In genomic region chr12:46246021-46246700, GRCh38 we compare ENCODE assay signal across 24 cellular contexts. TPM values are rescaled to one million over a fixed set of nuclear protein-coding genes. Genes with fewer than 3 reads are reported as not detected.
A peak's percentile ranks its signal among the peaks of the same experiment; 100 is the strongest.
DNase-seq lines count a peak whose midpoint lies in the region; ATAC-seq and TF ChIP-seq lines count a peak whose summit lies in the region.
"Had no signal": no experiment of that assay in that cellular context is flagged by ENCODE, and none has a peak within 500 bp of the region (broad histone marks: within the 10 kb centered on the region; RNA-seq: fewer than 3 reads in every experiment).

No MANE protein-coding gene starts in this region.

- H4K91ac ChIP-seq in H9 (ENCODE audit: insufficient read length, low read depth, low read length): no peak overlapping the region

- TF ChIP-seq CTCF in H9 (conservative IDR thresholded peaks at IDR 0.05): 0 out of 3 replicates have a peak, but pooled peaks have one; percentile 11

- H3K4me3 Mint-ChIP-seq in activated T-cell treated with anti-CD3 and anti-CD28 coated beads, Interleukin-2, amount 50 U/mL, for 4 hours: no peak overlapping the region
- H3K4me3 Mint-ChIP-seq in H9: no peak overlapping the region
- H3K4me3 Mint-ChIP-seq in activated naive CD8-positive, alpha-beta T cell: peak overlapping the region; percentile 74
- peak overlapping the region in 9 of 10 donors; percentile 33 to 73 (median 65) for H3K4me3 Mint-ChIP-seq in naive thymus-derived CD4-positive, alpha-beta T cell
- H3K4me3 Mint-ChIP-seq: CD14-positive monocyte; dendritic cell treated with granulocyte-macrophage colony-stimulating factor and Interleukin-4, amounts not matched to agents 40 ng/mL and 50 ng/mL, for 4 days; HFFc6; stimulated activated memory B cell treated with anti-CD40 and anti-IgM and Interleukin-4, amounts not matched to agents 10 μg/mL and 1 μg/mL and 100 μg/mL, for 72 hours had no signal

- H3K79me1 ChIP-seq in H9 (ENCODE audit: insufficient read depth, low read depth, low read length, poor library complexity, severe bottlenecking): peaks cover 12% of the 10 kb centered on the region

- H3K9ac ChIP-seq in H9 (ENCODE audit: extremely low read depth, insufficient read length, low read length): no peak overlapping the region

- no peaks in the 10 kb centered on the region for H3K23me2 ChIP-seq in H9 (ENCODE audit: insufficient read length, low read depth, low read length, poor library complexity, severe bottlenecking)

- H3K9me3 Mint-ChIP-seq in activated T-cell treated with anti-CD3 and anti-CD28 coated beads, Interleukin-2, amount 50 U/mL, for 4 hours: peaks cover 20% of the 10 kb centered on the region
- peaks cover 28 to 48% of the 10 kb centered on the region in 2 experiments for H3K9me3 Mint-ChIP-seq in H9
- no peaks in the 10 kb centered on the region for H3K9me3 Mint-ChIP-seq in activated naive CD8-positive, alpha-beta T cell (ENCODE audit: low read depth)
- H3K9me3 Mint-ChIP-seq in naive thymus-derived CD4-positive, alpha-beta T cell: peaks cover 11 to 58% (median 31%) of the 10 kb centered on the region in 11 donors

- H3K56ac ChIP-seq in H9 (ENCODE audit: insufficient read length, low read depth, low read length): no peak overlapping the region

- no peak for DNase-seq in activated T-cell treated with anti-CD3 and anti-CD28 coated beads, Interleukin-2, amount 50 U/mL, for 4 hours
- DNase-seq in activated T-cell treated with anti-CD3 and anti-CD28 coated beads for 4 hours (no peak), H9 (no peak), RPMI8226 (no peak), substantia nigra (lab: John Stamatoyannopoulos, UW) (no peak)
- DNase-seq in naive thymus-derived CD4-positive, alpha-beta T cell: peak in 4 of 9 donors; percentile 13 to 43 (median 22)
- DNase-seq: DMS79 treated with DMSO at 0.1 percent for 48 hours; HFFc6; left cardiac atrium; midbrain; NCI-H1105 treated with DMSO at 0.1 percent for 48 hours; NCI-H2171; NCI-H774; PC-9; retina; stimulated activated CD4-positive, alpha-beta T cell treated with anti-CD3 and anti-CD28 coated beads, Interleukin-12 subunit alpha, Interleukin-12 subunit beta, amount 100 ng/mL, for 4 hours; upper lobe of left lung had no signal

- no peak overlapping the region for H3K23ac ChIP-seq in H9 (ENCODE audit: insufficient read length, low read depth, low read length)

- no peak overlapping the region for H3T11ph ChIP-seq in H9 (ENCODE audit: low read length)

- H2BK20ac ChIP-seq in H9 (ENCODE audit: low read depth, low read length, poor library complexity, severe bottlenecking): no peak overlapping the region

- no peak overlapping the region for H2BK5ac ChIP-seq in H9 (ENCODE audit: insufficient read length, low read length)

- no peak overlapping the region for H3K4me3 ChIP-seq in naive thymus-derived CD4-positive, alpha-beta T cell (ENCODE audit: low read length)
- H3K4me3 ChIP-seq: breast epithelium, PC-9, upper lobe of left lung had no signal

- POLR2A ChIA-PET in naive thymus-derived CD4-positive, alpha-beta T cell (lab: Charles Lee): interaction anchor here (0.6 to 1.3 kb wide), 10 partner anchors 8 to 130 kb away, joined by 3 to 8 read pairs (median 4); no protein-coding TSS in a partner anchor

- no peaks in the 10 kb centered on the region for H3K27me3 ChIP-seq in H9 (ENCODE audit: insufficient read depth, low read length)
- no peaks in the 10 kb centered on the region for H3K27me3 ChIP-seq in naive thymus-derived CD4-positive, alpha-beta T cell (ENCODE audit: control insufficient read depth in 2 of 2, insufficient read depth in 2 of 2, low read length in 2 of 2)
- H3K27me3 ChIP-seq: breast epithelium, upper lobe of left lung had no signal

- peaks cover 89% of the 10 kb centered on the region for H3K4me1 Mint-ChIP-seq in activated T-cell treated with anti-CD3 and anti-CD28 coated beads, Interleukin-2, amount 50 U/mL, for 4 hours (ENCODE audit: low read depth)
- peaks cover 31 to 45% of the 10 kb centered on the region in 2 experiments for H3K4me1 Mint-ChIP-seq in H9
- H3K4me1 Mint-ChIP-seq in activated naive CD8-positive, alpha-beta T cell (ENCODE audit: low read depth): peaks cover 94% of the 10 kb centered on the region
- H3K4me1 Mint-ChIP-seq in naive thymus-derived CD4-positive, alpha-beta T cell: peaks cover 65 to 100% (median 92%) of the 10 kb centered on the region in 7 donors

- H3K14ac ChIP-seq in H9 (ENCODE audit: insufficient read depth, low read length): no peak overlapping the region

- H2BK12ac ChIP-seq in H9 (ENCODE audit: insufficient read length, low read depth, low read length): no peak overlapping the region

- no peak overlapping the region for H4K8ac ChIP-seq in H9 (replicated peaks; ENCODE audit: insufficient read length, low read depth, low read length)

- H3K18ac ChIP-seq in H9 (ENCODE audit: insufficient read length, low read depth, low read length): no peak overlapping the region

- no peak overlapping the region for H2BK15ac ChIP-seq in H9 (ENCODE audit: low read depth, low read length)

- no peak overlapping the region for H4K5ac ChIP-seq in H9 (ENCODE audit: insufficient read length, low read depth, low read length)

- peak; percentile 20 to 53 for ATAC-seq in activated T-cell treated with anti-CD3 and anti-CD28 coated beads, Interleukin-2, amount 50 U/mL, for 4 hours
- peak; percentile 32 for ATAC-seq in naive thymus-derived CD4-positive, alpha-beta T cell
- ATAC-seq in HG02588 (IDR thresholded peaks at IDR 0.05; ENCODE audit: unreplicated experiment): no peak
- ATAC-seq: esophagus mucosa; left cardiac atrium; stimulated activated memory B cell treated with anti-CD40 and anti-IgM and Interleukin-4, amounts not matched to agents 10 μg/mL and 1 μg/mL and 100 μg/mL, for 72 hours had no signal

- H3K4ac ChIP-seq in H9 (ENCODE audit: low read depth, low read length): no peak overlapping the region

- peaks cover 78% of the 10 kb centered on the region for H3K36me3 Mint-ChIP-seq in activated T-cell treated with anti-CD3 and anti-CD28 coated beads, Interleukin-2, amount 50 U/mL, for 4 hours (ENCODE audit: insufficient read depth)
- H3K36me3 Mint-ChIP-seq in H9 (ENCODE audit: insufficient read depth in 1 of 3, low read depth in 3 of 3): peaks cover 80 to 82% (median 80%) of the 10 kb centered on the region in 3 experiments
- H3K36me3 Mint-ChIP-seq in activated naive CD8-positive, alpha-beta T cell: peaks cover 64% of the 10 kb centered on the region
- peaks cover 27 to 86% (median 83%) of the 10 kb centered on the region in 5 donors for H3K36me3 Mint-ChIP-seq in naive thymus-derived CD4-positive, alpha-beta T cell

- CTCF ChIA-PET in naive thymus-derived CD4-positive, alpha-beta T cell (lab: Charles Lee): interaction anchor here (0.6 kb wide), 1 partner anchor 340 kb away, joined by 3 read pairs; no protein-coding TSS in a partner anchor

- no CpG with 5 or more reads among the region's 15 CpGs for WGBS in H9 (ENCODE audit: extremely low coverage, insufficient read length, low lambda C conversion rate)

- H2AK5ac ChIP-seq in H9 (ENCODE audit: insufficient read length, low read length): no peak overlapping the region

- intact Hi-C loops in naive thymus-derived CD4-positive, alpha-beta T cell (cut with micrococcal nuclease): no loop called here

- H3K27me3 Mint-ChIP-seq in activated T-cell treated with anti-CD3 and anti-CD28 coated beads, Interleukin-2, amount 50 U/mL, for 4 hours (ENCODE audit: low read depth): no peaks in the 10 kb centered on the region
- no peaks in the 10 kb centered on the region for H3K27me3 Mint-ChIP-seq in H9 (ENCODE audit: low read depth)
- H3K27me3 Mint-ChIP-seq in activated naive CD8-positive, alpha-beta T cell: no peaks in the 10 kb centered on the region
- H3K27me3 Mint-ChIP-seq in naive thymus-derived CD4-positive, alpha-beta T cell: no peaks in the 10 kb centered on the region
- H3K27me3 Mint-ChIP-seq: dendritic cell treated with granulocyte-macrophage colony-stimulating factor and Interleukin-4, amounts not matched to agents 40 ng/mL and 50 ng/mL, for 4 days; stimulated activated memory B cell treated with anti-CD40 and anti-IgM and Interleukin-4, amounts not matched to agents 10 μg/mL and 1 μg/mL and 100 μg/mL, for 72 hours had no signal

- no peaks in the 10 kb centered on the region for H4K20me1 ChIP-seq in H9 (ENCODE audit: control insufficient read depth, insufficient read depth, insufficient read length)

- no peaks in the 10 kb centered on the region for H3K9me3 ChIP-seq in H9 (ENCODE audit: control insufficient read depth, low read depth, low read length)
- peaks cover 0 to 4% (median 0%) of the 10 kb centered on the region in 3 experiments for H3K9me3 ChIP-seq in naive thymus-derived CD4-positive, alpha-beta T cell (ENCODE audit: control insufficient read depth in 2 of 3, low read length in 3 of 3)
- H3K9me3 ChIP-seq: breast epithelium, upper lobe of left lung had no signal

- no peak overlapping the region for H3K27ac ChIP-seq in H9 (ENCODE audit: insufficient read length, low read depth, low read length)
- H3K27ac ChIP-seq in naive thymus-derived CD4-positive, alpha-beta T cell (ENCODE audit: low read depth, low read length): no peak overlapping the region
- H3K27ac ChIP-seq in substantia nigra (ENCODE audit: low read depth, low read length, poor library complexity, severe bottlenecking): no peak overlapping the region
- H3K27ac ChIP-seq: PC-9, upper lobe of left lung had no signal

- peaks cover 0 to 28% (median 5%) of the 10 kb centered on the region in 3 experiments for H3K36me3 ChIP-seq in naive thymus-derived CD4-positive, alpha-beta T cell (ENCODE audit: control insufficient read depth in 2 of 3, insufficient read depth in 3 of 3, low read length in 3 of 3)
- H3K36me3 ChIP-seq: breast epithelium, upper lobe of left lung had no signal

- no peak overlapping the region for H2AFZ ChIP-seq in H9 (ENCODE audit: low read length)
- H2AFZ ChIP-seq: PC-9 had no signal

- H2BK120ac ChIP-seq in H9 (ENCODE audit: low read depth, low read length, poor library complexity, severe bottlenecking): no peak overlapping the region

- peak overlapping the region in 1 of 3 experiments; percentile 84; a peak in 2 of 7 replicates for H3K27ac Mint-ChIP-seq in H9
- H3K27ac Mint-ChIP-seq in activated naive CD8-positive, alpha-beta T cell: peak overlapping the region; percentile 79
- peak overlapping the region in 8 of 9 donors; percentile 13 to 88 (median 74) for H3K27ac Mint-ChIP-seq in naive thymus-derived CD4-positive, alpha-beta T cell
- H3K27ac Mint-ChIP-seq: CD14-positive monocyte; dendritic cell treated with granulocyte-macrophage colony-stimulating factor and Interleukin-4, amounts not matched to agents 40 ng/mL and 50 ng/mL, for 4 days; HFFc6 had no signal

- H3K4me1 ChIP-seq in H9 (ENCODE audit: insufficient read depth, low read length): peaks cover 3% of the 10 kb centered on the region
- peaks cover 35 to 39% of the 10 kb centered on the region in 2 donors for H3K4me1 ChIP-seq in naive thymus-derived CD4-positive, alpha-beta T cell (ENCODE audit: control insufficient read depth in 2 of 2, insufficient read depth in 2 of 2, low read length in 2 of 2)
- H3K4me1 ChIP-seq: breast epithelium had no signal

- no peak overlapping the region for H3K4me2 ChIP-seq in H9 (ENCODE audit: insufficient read depth, insufficient read length, low read length)
- H3K4me2 ChIP-seq: PC-9 had no signal

- peaks cover 68% of the 10 kb centered on the region for H3K79me2 ChIP-seq in H9 (ENCODE audit: insufficient read depth, low read length)

RNA-seq across cellular contexts. Expression of gene SLC38A1, which starts 22.7 kb away (rescaled TPM):
- total RNA-seq in activated T-cell treated with anti-CD3 and anti-CD28 coated beads, Interleukin-2, amount 50 U/mL, for 4 hours: 100 to 1,000 TPM; 251 to 257 (median 254) TPM
- 206 and 216 TPM in 2 replicates for total RNA-seq in H9 (2021)
- total RNA-seq in naive thymus-derived CD4-positive, alpha-beta T cell: 100 to 1,000 TPM; 172 to 283 (median 249) TPM
- polyA plus RNA-seq in naive thymus-derived CD4-positive, alpha-beta T cell: 100 to 1,000 TPM; 235 to 263 TPM

Comparison
In these comparisons a context has a peak if more than half of its experiments do, and no peak if none do; other contexts are left out.
1. H3K4me3 Mint-ChIP-seq: peak in activated naive CD8-positive, alpha-beta T cell (single experiment) and naive thymus-derived CD4-positive, alpha-beta T cell (9 of 10); none in activated T-cell treated with anti-CD3 and anti-CD28 coated beads, Interleukin-2, amount 50 U/mL, for 4 hours (single experiment) and H9 (0 of 2).